12 cellular contexts compared by ENCODE assay signal in the genomic region with DNA sequence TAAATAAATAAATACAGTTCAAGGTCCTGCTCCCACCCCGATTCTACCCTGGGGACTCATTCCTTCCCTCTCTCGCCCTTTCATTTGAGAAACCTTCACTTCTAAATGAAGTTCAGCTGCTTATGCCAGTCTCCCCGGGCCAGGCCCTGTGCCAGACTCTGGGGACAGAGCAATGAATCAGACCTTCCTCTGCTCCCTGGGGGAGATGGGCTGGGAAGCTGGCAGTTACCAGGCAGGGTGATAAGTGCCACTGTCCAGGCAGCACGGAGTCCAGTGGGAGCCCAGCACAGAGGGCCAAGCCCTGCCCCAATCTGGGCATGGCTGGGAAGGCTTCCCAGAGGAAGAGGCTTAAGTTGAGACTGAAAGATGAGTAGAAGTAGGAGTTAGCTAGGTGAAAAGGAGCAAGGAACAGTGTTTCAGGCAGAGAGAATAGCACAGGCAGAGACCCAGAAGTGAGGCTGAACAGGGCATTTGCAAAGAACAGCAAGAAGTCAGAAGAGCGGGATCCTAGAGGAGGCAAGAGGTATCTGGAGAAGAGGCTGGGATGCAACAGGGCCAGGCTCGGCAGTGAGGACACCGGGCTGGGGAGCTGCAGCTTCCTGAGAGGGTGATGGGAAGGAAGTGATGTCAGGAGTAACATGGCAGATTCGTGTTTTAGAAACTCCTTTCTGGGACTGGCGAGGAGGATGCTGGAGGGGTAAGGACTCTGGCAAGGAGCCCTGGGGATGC. TPM values are rescaled to one million over a fixed set of nuclear protein-coding genes. Genes with fewer than 3 reads are reported as not detected.
DNase-seq lines count a peak whose midpoint lies in the region; ATAC-seq, FAIRE-seq and TF ChIP-seq lines count a peak whose summit lies in the region.
"Had no signal": no experiment of that assay in that cellular context is flagged by ENCODE, and none has a peak within 500 bp of the region (broad histone marks: within the 10 kb centered on the region; RNA-seq: fewer than 3 reads in every experiment).

No MANE protein-coding gene starts in this region.

- no peak overlapping the region for H3K9ac ChIP-seq in HepG2 (ENCODE audit: insufficient read depth, low read depth, low read length)

- H3K9me3 Mint-ChIP-seq in activated naive CD4-positive, alpha-beta T cell treated with anti-CD3 and anti-CD28 coated beads, Interleukin-2, amount 50 U/mL, for 72 hours: peaks cover 0 to 6% of the 10 kb centered on the region in 2 donors
- H3K9me3 Mint-ChIP-seq in immature natural killer cell (no peaks in the 10 kb centered on the region), mesothelial cell of epicardium (no peaks in the 10 kb centered on the region)
- H3K9me3 Mint-ChIP-seq: activated B cell treated with CpG ODN at 0.5 μM for 24 hours had no signal

- intact Hi-C loops in HepG2 (cut with micrococcal nuclease; ENCODE audit: unreplicated experiment): loop anchor here (10.0 kb wide), 1 partner anchor 48 kb away; no protein-coding TSS in a partner anchor
- intact Hi-C loops in right lobe of liver (cut with DNase I): no loop called here

- H4K20me1 ChIP-seq in HepG2 (ENCODE audit: insufficient read depth, low read length): no peaks in the 10 kb centered on the region

- H3K4me1 ChIP-seq in HepG2 (ENCODE audit: insufficient read depth, low read length) (peaks cover 41% of the 10 kb centered on the region), right lobe of liver (peaks cover 0 to 15% (median 0%) of the 10 kb centered on the region in 4 donors)

- TF ChIP-seq CTCF in HepG2 (CRISPR knock-in tag; IDR thresholded peaks at IDR 0.05) (no peak), right lobe of liver (IDR thresholded peaks at IDR 0.05) (no peak), mesothelial cell of epicardium (IDR thresholded peaks at IDR 0.05; ENCODE audit: unreplicated experiment) (no peak)

- no peaks in the 10 kb centered on the region for H3K9me3 ChIP-seq in HepG2 (ENCODE audit: low read length)
- H3K9me3 ChIP-seq in right lobe of liver: no peaks in the 10 kb centered on the region
- H3K9me3 ChIP-seq: esophagus squamous epithelium, left lung, spleen had no signal

- H3K36me3 ChIP-seq in HepG2 (replicated peaks in 1 of 2; ENCODE audit: control insufficient read depth in 1 of 2, insufficient read depth in 2 of 2, low read length in 2 of 2) (no peaks in the 10 kb centered on the region), right lobe of liver (no peaks in the 10 kb centered on the region)
- H3K36me3 ChIP-seq: esophagus squamous epithelium, left lung, spleen had no signal

- POLR2A ChIA-PET in HepG2 (lab: Yijun Ruan, JAX): no interaction called here

- peak overlapping the region; percentile 29; the same call in 1 of the 2 replicates for H3K4me2 ChIP-seq in HepG2 (ENCODE audit: low read depth, low read length)

- no TSS peak for BruUV-seq in HepG2 (replicated peaks; lab: Mats Ljungman, UMichigan)

- peaks cover 0 to 44% of the 10 kb centered on the region in 2 experiments; a peak in 4 of 5 replicates for H3K27me3 ChIP-seq in HepG2 (ENCODE audit: control insufficient read depth in 1 of 2, insufficient read depth in 2 of 2, low read length in 2 of 2)
- no peaks in the 10 kb centered on the region for H3K27me3 ChIP-seq in right lobe of liver
- H3K27me3 ChIP-seq: esophagus squamous epithelium, left lung, spleen had no signal

- DNase-seq in HepG2 (ENCODE audit: low spot score): no peak
- no peak for DNase-seq in right lobe of liver
- DNase-seq in activated naive CD4-positive, alpha-beta T cell treated with anti-CD3 and anti-CD28 coated beads, Interleukin-2, amount 50 U/mL, for 72 hours (ENCODE audit: low spot score in 2 of 2): no peak
- DNase-seq in mucosa of gallbladder (ENCODE audit: low spot score): peak; percentile 33
- no peak for DNase-seq in stimulated activated CD4-positive, alpha-beta T cell treated with anti-CD3 and anti-CD28 coated beads, Interleukin-4, amount 100 ng/mL, for 4 hours
- no peak for DNase-seq in OCI-M1 (lab: John Stamatoyannopoulos, UW)
- DNase-seq in immature natural killer cell: no peak
- no peak for DNase-seq in mesothelial cell of epicardium (ENCODE audit: low spot score in 2 of 2, unreplicated experiment in 2 of 2)
- DNase-seq: activated B cell treated with CpG ODN at 0.5 μM for 24 hours, esophagus squamous epithelium, spleen had no signal

- H3K27ac Mint-ChIP-seq in activated naive CD4-positive, alpha-beta T cell treated with anti-CD3 and anti-CD28 coated beads, Interleukin-2, amount 50 U/mL, for 72 hours: peak overlapping the region; percentile 3 to 25
- no peak overlapping the region for H3K27ac Mint-ChIP-seq in immature natural killer cell
- H3K27ac Mint-ChIP-seq in mesothelial cell of epicardium: no peak overlapping the region
- H3K27ac Mint-ChIP-seq: activated B cell treated with CpG ODN at 0.5 μM for 24 hours had no signal

- H2AFZ ChIP-seq in HepG2 (ENCODE audit: low read length): no peak overlapping the region

- CTCF ChIA-PET in HepG2 (lab: Yijun Ruan, JAX; ENCODE audit: low intra/inter-chr PET ratio, low total read pairs): no interaction called here

- H3K4me3 ChIP-seq in HepG2 (replicated peaks in 1 of 3; ENCODE audit: insufficient read depth in 1 of 3, low read depth in 2 of 3, low read length in 3 of 3): peak overlapping the region in 1 of 3 experiments; percentile 30; a peak in 1 of 6 replicates
- H3K4me3 ChIP-seq in right lobe of liver: no peak overlapping the region
- H3K4me3 ChIP-seq: esophagus squamous epithelium, left lung, spleen had no signal

- in situ Hi-C loops in HepG2 (cut with HindIII; ENCODE audit: extremely low pct_ligation_motif_present, low pct_unique_long_range_greater_than_20kb): no loop called here

- no peak for TF ChIP-seq POLR2A in HepG2 (IDR thresholded peaks at IDR 0.05; ENCODE audit: insufficient read depth in 1 of 2, low read depth in 2 of 2, low read length in 2 of 2)
- TF ChIP-seq POLR2A in right lobe of liver (IDR thresholded peaks at IDR 0.05): no peak

- H3K4me3 Mint-ChIP-seq in immature natural killer cell (no peak overlapping the region), mesothelial cell of epicardium (no peak overlapping the region)
- H3K4me3 Mint-ChIP-seq: activated B cell treated with CpG ODN at 0.5 μM for 24 hours had no signal

- no peak for TF ChIP-seq EP300 in HepG2 (IDR thresholded peaks at IDR 0.05; ENCODE audit: low read depth in 2 of 2, low read length in 2 of 2)
- no peak for TF ChIP-seq EP300 in HepG2 (CRISPR knock-in tag; IDR thresholded peaks at IDR 0.05; ENCODE audit: borderline replicate concordance)

- H3K27ac ChIP-seq in HepG2 (ENCODE audit: extremely low read length, insufficient read depth, low read length) (no peak overlapping the region), right lobe of liver (no peak overlapping the region)
- H3K27ac ChIP-seq: left lung, spleen had no signal

- peaks cover 0 to 5% (median 5%) of the 10 kb centered on the region in 3 donors for H3K27me3 Mint-ChIP-seq in immature natural killer cell (ENCODE audit: low read depth in 3 of 3)
- H3K27me3 Mint-ChIP-seq in mesothelial cell of epicardium (ENCODE audit: low read depth): peaks cover 11% of the 10 kb centered on the region
- H3K27me3 Mint-ChIP-seq: activated B cell treated with CpG ODN at 0.5 μM for 24 hours had no signal

- no peak for FAIRE-seq in HepG2 (lab: Jason Lieb, UNC)

- no peak for ATAC-seq in HepG2
- ATAC-seq in right lobe of liver: no peak
- ATAC-seq in activated naive CD4-positive, alpha-beta T cell treated with anti-CD3 and anti-CD28 coated beads, Interleukin-2, amount 50 U/mL, for 72 hours: no peak
- ATAC-seq: left lung had no signal

- WGBS in HepG2 (ENCODE audit: low lambda C conversion rate): 49% methylated on average over 9 of the region's 9 CpGs
- WGBS in right lobe of liver (ENCODE audit: insufficient coverage, low coverage, low lambda C conversion rate, missing lambda C conversion rate): 66% methylated on average over 7 of the region's 9 CpGs

- no peaks in the 10 kb centered on the region for H3K36me3 Mint-ChIP-seq in activated naive CD4-positive, alpha-beta T cell treated with anti-CD3 and anti-CD28 coated beads, Interleukin-2, amount 50 U/mL, for 72 hours
- H3K36me3 Mint-ChIP-seq in immature natural killer cell (no peaks in the 10 kb centered on the region), mesothelial cell of epicardium (no peaks in the 10 kb centered on the region)

- TF ChIP-seq RAD21 in HepG2 (CRISPR knock-in tag; IDR thresholded peaks at IDR 0.05): no peak

- H3K79me2 ChIP-seq in HepG2 (ENCODE audit: insufficient read depth, low read length): no peaks in the 10 kb centered on the region

- H3K4me1 Mint-ChIP-seq in immature natural killer cell (peaks cover 14 to 24% of the 10 kb centered on the region in 2 donors), mesothelial cell of epicardium (peaks cover 31% of the 10 kb centered on the region)

RNA-seq across cellular contexts. Expression of a gene that starts 13.5 kb away (rescaled TPM):
- total RNA-seq in HepG2 (2016; rRNA removed; fragmentation: Illumina TruSeq; extraction: Trizol) (0.02 TPM in 1 of 2 replicates, not detected in the other), right lobe of liver (under 1 TPM; 0.12 to 0.23 (median 0.15) TPM), mucosa of gallbladder (3.5 TPM), mesothelial cell of epicardium (0.78 to 0.97 TPM (median 0.79 TPM) in 3 replicates)
- total RNA-seq in HepG2 (2016; cell fraction: cytosol; rRNA removed; fragmentation: Illumina TruSeq; extraction: Trizol; ENCODE audit: low read depth): not detected in 2 replicates
- not detected in 2 replicates for total RNA-seq in HepG2 (2016; cell fraction: insoluble cytoplasmic fraction; rRNA removed; fragmentation: Illumina TruSeq; extraction: Trizol)
- total RNA-seq in HepG2 (2016; cell fraction: membrane; rRNA removed; fragmentation: Illumina TruSeq; extraction: Trizol): not detected in 2 replicates
- not detected in 2 replicates for total RNA-seq in HepG2 (2016; cell fraction: nucleus; rRNA removed; fragmentation: Illumina TruSeq; extraction: Trizol)
- polyA plus RNA-seq in HepG2 (2011; rRNA removed) (0.03 and 0.09 TPM in 2 replicates), immature natural killer cell (not detected)
- 0.03 and 0.05 TPM in 2 replicates for polyA plus RNA-seq in HepG2 (2011; cell fraction: cytosol; rRNA removed)
- 0.40 and 0.48 TPM in 2 replicates for polyA plus RNA-seq in HepG2 (2011; cell fraction: nucleus; rRNA removed)
- polyA plus RNA-seq in HepG2 (2012): 0.04 and 0.12 TPM in 2 replicates
- polyA plus RNA-seq in HepG2 (2016; cell fraction: cytosol; fragmentation: Illumina TruSeq; extraction: Trizol; ENCODE audit: low read depth): not detected in 2 replicates
- not detected in 2 replicates for polyA plus RNA-seq in HepG2 (2016; cell fraction: insoluble cytoplasmic fraction; fragmentation: Illumina TruSeq; extraction: Trizol; ENCODE audit: low read depth)
- polyA plus RNA-seq in HepG2 (2016; cell fraction: membrane; fragmentation: Illumina TruSeq; extraction: Trizol; ENCODE audit: low read depth): 0.06 TPM in 1 of 2 replicates, not detected in the other
- polyA plus RNA-seq in HepG2 (2016; cell fraction: nucleus; fragmentation: Illumina TruSeq; extraction: Trizol; ENCODE audit: insufficient read depth, low read depth): 0.19 and 0.45 TPM in 2 replicates
- polyA minus RNA-seq in HepG2 (2011; rRNA and poly(A)+ RNA removed; ENCODE audit: low replicate concordance): 0.08 and 0.12 TPM in 2 replicates
- polyA minus RNA-seq in HepG2 (2011; cell fraction: cytosol; rRNA and poly(A)+ RNA removed): not detected in 2 replicates
- polyA minus RNA-seq in HepG2 (2011; cell fraction: nucleus; rRNA and poly(A)+ RNA removed): not detected in 2 replicates
- 1 to 10 TPM in 1 of 2 donors, under 1 TPM in 1; 0.73 to 1.5 TPM for total RNA-seq in activated naive CD4-positive, alpha-beta T cell treated with anti-CD3 and anti-CD28 coated beads, Interleukin-2, amount 50 U/mL, for 72 hours

Comparison
In these comparisons a context has a peak if more than half of its experiments do, and no peak if none do; other contexts are left out.
1. H3K27ac Mint-ChIP-seq: peak in activated naive CD4-positive, alpha-beta T cell treated with anti-CD3 and anti-CD28 coated beads, Interleukin-2, amount 50 U/mL, for 72 hours (2 of 2); none in immature natural killer cell (0 of 6) and mesothelial cell of epicardium (single experiment).